In the genomic region with DNA sequence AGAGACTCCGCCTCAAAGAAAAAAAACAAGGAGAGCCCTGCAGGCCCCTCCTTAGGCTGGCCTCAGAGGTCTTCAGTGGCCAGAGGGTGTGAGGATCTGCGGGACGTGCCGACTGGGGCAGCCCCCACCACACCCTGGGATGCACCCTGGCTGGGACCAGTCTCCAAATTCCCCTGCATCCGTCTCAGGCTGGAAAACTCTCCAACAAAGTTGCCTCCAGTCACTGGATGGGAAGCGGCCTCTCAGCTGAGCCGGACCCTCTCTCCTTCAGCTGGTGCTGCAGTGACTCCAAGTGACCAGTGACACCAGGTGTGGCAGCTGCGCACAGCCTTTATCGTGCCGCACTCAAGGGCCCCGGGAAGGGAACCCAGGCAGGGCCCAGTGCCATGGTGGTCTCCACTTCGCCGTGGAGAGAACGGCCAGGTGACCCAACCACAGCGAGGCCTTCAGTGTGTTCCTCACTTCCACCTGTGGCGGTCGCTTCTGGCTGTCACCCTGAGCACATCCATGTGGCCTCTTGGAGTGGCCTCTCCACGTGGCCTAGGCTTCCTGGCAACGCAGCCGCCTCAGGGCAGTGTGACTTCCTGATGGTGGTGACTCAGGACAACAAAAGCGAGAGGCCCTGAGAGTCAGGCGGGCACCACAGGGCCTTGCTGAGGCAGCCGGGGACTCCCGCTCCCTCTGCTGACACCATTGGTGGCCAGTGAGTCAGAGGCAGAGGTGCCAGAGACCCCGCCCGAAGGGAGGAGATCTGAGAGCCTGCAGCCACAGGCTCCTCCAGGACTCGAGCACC, we compare ENCODE assay signal across 8 cellular contexts. TPM values are rescaled to one million over a fixed set of nuclear protein-coding genes. Genes with fewer than 3 reads are reported as not detected.
DNase-seq lines count a peak whose midpoint lies in the region; ATAC-seq and TF ChIP-seq lines count a peak whose summit lies in the region.

No MANE protein-coding gene starts in this region.

- intact Hi-C loops in activated CD4-positive, alpha-beta T cell treated with anti-CD3 and anti-CD28 coated beads, Interleukin-2, amount 10 ng/mL, durations not matched to agents 24 days and 14 days (cut with micrococcal nuclease) = loop anchor here (1.0 kb wide), 2 partner anchors 35 to 39 kb away; a partner anchor contains a TSS

- no peak for TF ChIP-seq CTCF in fibroblast of pulmonary artery (IDR thresholded peaks at IDR 0.05; ENCODE audit: low read length, missing control alignments)

- no peak overlapping the region for H3K4me3 Mint-ChIP-seq in activated CD4-positive, alpha-beta T cell treated with anti-CD3 and anti-CD28 coated beads, Interleukin-2, amount 10 ng/mL, durations not matched to agents 24 days and 14 days

- H3K36me3 Mint-ChIP-seq in activated CD4-positive, alpha-beta T cell treated with anti-CD3 and anti-CD28 coated beads, Interleukin-2, amount 10 ng/mL, durations not matched to agents 24 days and 14 days (ENCODE audit: low read depth) = peaks cover 22% of the 10 kb centered on the region

- DNase-seq in HS-5 (ENCODE audit: low read depth) (peak; percentile 68), fibroblast of pulmonary artery (ENCODE audit: low read depth) (peak; percentile 49), DMS153 (lab: John Stamatoyannopoulos, UW) (no peak)
- peak; percentile 88 for DNase-seq in activated CD4-positive, alpha-beta T cell treated with anti-CD3 and anti-CD28 coated beads, Interleukin-2, amount 10 ng/mL, durations not matched to agents 24 days and 14 days
- peak; percentile 74 to 78 for DNase-seq in stimulated activated CD4-positive, alpha-beta T cell treated with anti-CD3 and anti-CD28 coated beads, Interleukin-2, amount 100 ng/mL, for 48 hours

- no peaks in the 10 kb centered on the region for H3K27me3 Mint-ChIP-seq in activated CD4-positive, alpha-beta T cell treated with anti-CD3 and anti-CD28 coated beads, Interleukin-2, amount 10 ng/mL, durations not matched to agents 24 days and 14 days

- peaks cover 32% of the 10 kb centered on the region for H3K4me1 Mint-ChIP-seq in activated CD4-positive, alpha-beta T cell treated with anti-CD3 and anti-CD28 coated beads, Interleukin-2, amount 10 ng/mL, durations not matched to agents 24 days and 14 days

- H3K27ac Mint-ChIP-seq in activated CD4-positive, alpha-beta T cell treated with anti-CD3 and anti-CD28 coated beads, Interleukin-2, amount 10 ng/mL, durations not matched to agents 24 days and 14 days = peak overlapping the region; percentile 94

- ATAC-seq in HG02642 (IDR thresholded peaks at IDR 0.05; ENCODE audit: poor library complexity, unreplicated experiment) = no peak
- no peak for ATAC-seq in GM18511 (IDR thresholded peaks at IDR 0.05; ENCODE audit: unreplicated experiment)
- ATAC-seq in GM18867 (IDR thresholded peaks at IDR 0.05; ENCODE audit: unreplicated experiment) = no peak

- H3K9me3 Mint-ChIP-seq in activated CD4-positive, alpha-beta T cell treated with anti-CD3 and anti-CD28 coated beads, Interleukin-2, amount 10 ng/mL, durations not matched to agents 24 days and 14 days = peaks cover 3% of the 10 kb centered on the region

- H3K4me3 ChIP-seq in fibroblast of pulmonary artery (replicated peaks; ENCODE audit: low read depth, low read length) = no peak overlapping the region

RNA-seq across cellular contexts. Expression of a gene that starts 19.3 kb away (rescaled TPM):
- 45.2 and 49.9 TPM in 2 replicates for total RNA-seq in activated CD4-positive, alpha-beta T cell treated with anti-CD3 and anti-CD28 coated beads, Interleukin-2, amount 10 ng/mL, durations not matched to agents 24 days and 14 days

RNA-seq across cellular contexts. Expression of a gene that starts 34.6 kb away (rescaled TPM):
- 43.2 and 47.7 TPM in 2 replicates for total RNA-seq in activated CD4-positive, alpha-beta T cell treated with anti-CD3 and anti-CD28 coated beads, Interleukin-2, amount 10 ng/mL, durations not matched to agents 24 days and 14 days
